19 cellular contexts compared by ENCODE assay signal in the genomic region with DNA sequence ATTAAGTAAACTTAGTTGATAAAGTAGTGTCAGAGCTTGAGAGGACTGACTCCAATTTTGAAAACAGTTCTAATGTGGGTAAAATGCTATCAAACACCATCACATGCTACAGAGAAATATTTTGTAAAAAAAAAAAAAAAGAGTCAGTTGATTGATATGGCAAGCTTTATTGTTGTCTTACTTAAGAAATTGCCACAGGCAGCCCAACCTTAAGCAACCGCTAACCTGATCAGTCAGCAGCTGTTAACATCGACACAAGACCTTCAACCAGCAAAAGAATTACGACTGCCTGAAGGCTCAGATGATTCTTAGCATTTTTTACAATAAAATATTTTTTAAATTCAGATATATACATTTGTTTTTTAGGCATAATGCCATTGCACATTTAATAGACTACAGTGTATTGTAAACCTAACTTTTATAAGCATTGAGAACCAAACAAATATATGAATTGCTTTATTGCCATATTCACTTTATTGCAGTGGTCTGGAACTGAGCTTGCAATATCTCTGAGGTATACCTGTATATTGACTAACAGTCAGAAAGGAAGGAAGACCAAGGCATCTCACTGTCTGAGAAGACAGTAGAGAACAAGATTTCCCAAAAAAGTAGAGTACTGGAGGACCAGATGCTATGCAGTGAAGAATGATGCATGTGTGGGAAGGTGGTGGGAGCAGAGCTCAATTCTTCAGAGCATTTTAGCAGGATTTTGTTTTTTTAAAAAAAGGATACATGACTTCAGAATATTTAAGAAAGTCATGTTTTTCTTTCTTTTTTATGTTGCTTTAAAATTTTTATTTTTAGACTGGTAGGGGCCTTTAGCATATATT.
DNase-seq lines count a peak whose midpoint lies in the region; TF ChIP-seq lines count a peak whose summit lies in the region.
"Had no signal": no experiment of that assay in that cellular context is flagged by ENCODE, and none has a peak within 500 bp of the region (broad histone marks: within the 10 kb centered on the region; RNA-seq: fewer than 3 reads in every experiment).

No MANE protein-coding gene starts in this region.

- no peaks in the 10 kb centered on the region for H3K4me1 Mint-ChIP-seq in activated CD4-positive, alpha-beta T cell treated with anti-CD3 and anti-CD28 coated beads, Interleukin-2, amount 10 ng/mL, durations not matched to agents 24 days and 14 days
- H3K4me1 Mint-ChIP-seq in HFFc6 (ENCODE audit: low read depth), result no peaks in the 10 kb centered on the region
- H3K4me1 Mint-ChIP-seq: B cell; CD4-positive, CD25-positive, alpha-beta regulatory T cell had no signal

- H3K27me3 Mint-ChIP-seq in activated CD4-positive, alpha-beta T cell treated with anti-CD3 and anti-CD28 coated beads, Interleukin-2, amount 10 ng/mL, durations not matched to agents 24 days and 14 days, result no peaks in the 10 kb centered on the region
- no peaks in the 10 kb centered on the region; the same call in 1 of the 2 replicates for H3K27me3 Mint-ChIP-seq in HFFc6 (ENCODE audit: insufficient read depth)
- H3K27me3 Mint-ChIP-seq: B cell; CD4-positive, CD25-positive, alpha-beta regulatory T cell had no signal

- H3K9me3 Mint-ChIP-seq in activated CD4-positive, alpha-beta T cell treated with anti-CD3 and anti-CD28 coated beads, Interleukin-2, amount 10 ng/mL, durations not matched to agents 24 days and 14 days, result peaks cover 4% of the 10 kb centered on the region
- H3K9me3 Mint-ChIP-seq in HFFc6, result peaks cover 56% of the 10 kb centered on the region

- H3K79me2 ChIP-seq in mesendoderm (ENCODE audit: control insufficient read depth, insufficient read depth, low read length), result no peaks in the 10 kb centered on the region

- WGBS in mesendoderm (ENCODE audit: extremely low coverage, insufficient coverage, low lambda C conversion rate), result no CpG with 5 or more reads among the region's 3 CpGs

- H3K56ac ChIP-seq in mesendoderm (ENCODE audit: low read length), result no peak overlapping the region

- H3K4me3 Mint-ChIP-seq in activated CD4-positive, alpha-beta T cell treated with anti-CD3 and anti-CD28 coated beads, Interleukin-2, amount 10 ng/mL, durations not matched to agents 24 days and 14 days, result no peak overlapping the region
- H3K4me3 Mint-ChIP-seq in HFFc6, result no peak overlapping the region
- H3K4me3 Mint-ChIP-seq: B cell; CD4-positive, CD25-positive, alpha-beta regulatory T cell; CD8-positive, alpha-beta T cell had no signal

- DNase-seq in inferior parietal cortex (ENCODE audit: extremely low spot score), result peak; percentile 53
- DNase-seq in middle frontal gyrus (ENCODE audit: extremely low spot score, low spot score), result peak; percentile 48
- peak; percentile 63 for DNase-seq in superior temporal gyrus (ENCODE audit: extremely low spot score)
- no peak for DNase-seq in mesendoderm
- no peak for DNase-seq in activated CD4-positive, alpha-beta T cell treated with anti-CD3 and anti-CD28 coated beads, Interleukin-2, amount 10 ng/mL, durations not matched to agents 24 days and 14 days
- no peak for DNase-seq in HFFc6
- DNase-seq: CD4-positive, CD25-positive, alpha-beta regulatory T cell; CD8-positive, alpha-beta T cell; DMS 273 treated with DMSO at 0.1 percent for 48 hours; DMS79; EL; GDM1; GM23248; H7; HCEC 1CT had no signal

- no peaks in the 10 kb centered on the region for H3K36me3 Mint-ChIP-seq in activated CD4-positive, alpha-beta T cell treated with anti-CD3 and anti-CD28 coated beads, Interleukin-2, amount 10 ng/mL, durations not matched to agents 24 days and 14 days (ENCODE audit: low read depth)
- H3K36me3 Mint-ChIP-seq in HFFc6 (ENCODE audit: low read depth), result peaks cover 11% of the 10 kb centered on the region
- H3K36me3 Mint-ChIP-seq: CD4-positive, CD25-positive, alpha-beta regulatory T cell; CD8-positive, alpha-beta T cell had no signal

- no peak overlapping the region for H3K9ac ChIP-seq in mesendoderm (ENCODE audit: low read length)
- H3K9ac ChIP-seq: BLaER1, GM23248 had no signal

- no peak overlapping the region for H2BK5ac ChIP-seq in mesendoderm (ENCODE audit: low read length)

- no peak overlapping the region for H2AK5ac ChIP-seq in mesendoderm (ENCODE audit: low read length)

- no peak overlapping the region for H3K27ac ChIP-seq in mesendoderm (ENCODE audit: low read depth, low read length)
- H3K27ac ChIP-seq: BLaER1, C4-2B, GM23248 had no signal

- H3K4me1 ChIP-seq in mesendoderm (ENCODE audit: control insufficient read depth, low read depth, low read length), result no peaks in the 10 kb centered on the region
- H3K4me1 ChIP-seq: BLaER1 had no signal

- H2BK120ac ChIP-seq in mesendoderm (ENCODE audit: low read depth, low read length), result no peak overlapping the region

- no peak overlapping the region for H3K4me3 ChIP-seq in mesendoderm (ENCODE audit: low read length)
- H3K4me3 ChIP-seq: BLaER1, GM12878, GM23248 had no signal

- no peaks in the 10 kb centered on the region for H3K79me1 ChIP-seq in mesendoderm (ENCODE audit: low read length)

- H3K27ac Mint-ChIP-seq in activated CD4-positive, alpha-beta T cell treated with anti-CD3 and anti-CD28 coated beads, Interleukin-2, amount 10 ng/mL, durations not matched to agents 24 days and 14 days, result no peak overlapping the region
- H3K27ac Mint-ChIP-seq in HFFc6, result no peak overlapping the region
- H3K27ac Mint-ChIP-seq: B cell; CD4-positive, CD25-positive, alpha-beta regulatory T cell; CD8-positive, alpha-beta T cell had no signal

- no peaks in the 10 kb centered on the region for H3K27me3 ChIP-seq in mesendoderm (ENCODE audit: insufficient read depth, low read length, poor library complexity)
- H3K27me3 ChIP-seq: BLaER1 had no signal

- no peak overlapping the region for H3K18ac ChIP-seq in mesendoderm (ENCODE audit: low read length)

- intact Hi-C loops in activated CD4-positive, alpha-beta T cell treated with anti-CD3 and anti-CD28 coated beads, Interleukin-2, amount 10 ng/mL, durations not matched to agents 24 days and 14 days (cut with micrococcal nuclease), result no loop called here

- no peak overlapping the region for H4K8ac ChIP-seq in mesendoderm (ENCODE audit: low read depth, low read length)

- no peak for TF ChIP-seq CTCF in HFFc6 (IDR thresholded peaks at IDR 0.05)

- H2BK15ac ChIP-seq in mesendoderm (replicated peaks; ENCODE audit: low read depth), result no peak overlapping the region

- no peak overlapping the region for H4K5ac ChIP-seq in mesendoderm (ENCODE audit: low read length)

- H3K23ac ChIP-seq in mesendoderm (ENCODE audit: low read length), result no peak overlapping the region

- no peaks in the 10 kb centered on the region for H3K36me3 ChIP-seq in mesendoderm (ENCODE audit: control insufficient read depth, insufficient read depth, low read length)
- H3K36me3 ChIP-seq: BLaER1 had no signal

- H3K4me2 ChIP-seq in mesendoderm (ENCODE audit: low read length), result no peak overlapping the region
- H3K4me2 ChIP-seq: BLaER1 had no signal

- no peak overlapping the region for H3K4ac ChIP-seq in mesendoderm (ENCODE audit: low read depth, low read length)

Comparison
In these comparisons a context has a peak if more than half of its experiments do, and no peak if none do; other contexts are left out.
1. DNase-seq: peak in inferior parietal cortex (single experiment), middle frontal gyrus (single experiment) and superior temporal gyrus (single experiment); none in mesendoderm (single experiment), activated CD4-positive, alpha-beta T cell treated with anti-CD3 and anti-CD28 coated beads, Interleukin-2, amount 10 ng/mL, durations not matched to agents 24 days and 14 days (single experiment) and HFFc6 (single experiment).